Comparison of ENCODE assay signal across 24 cellular contexts in the genomic region with DNA sequence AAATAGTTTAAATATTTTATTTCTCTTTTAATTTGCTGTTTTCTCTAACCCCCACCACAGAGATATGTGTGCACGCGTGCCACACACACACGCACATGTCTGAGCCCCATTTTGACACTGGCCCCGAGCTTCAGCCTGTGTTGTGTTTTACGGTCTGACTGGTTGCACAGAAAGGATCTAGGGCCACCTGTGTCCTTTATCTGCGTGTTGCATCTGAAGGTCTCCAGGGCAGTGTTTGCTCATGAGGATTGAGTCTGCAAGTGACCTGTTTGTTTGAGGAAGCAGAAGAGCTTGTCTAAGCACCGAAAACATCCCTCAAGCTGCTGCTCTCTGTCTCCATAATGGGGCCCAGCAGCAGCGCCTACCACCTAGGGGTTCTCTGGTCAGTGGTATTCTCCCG.
DNase-seq lines count a peak whose midpoint lies in the region; TF ChIP-seq lines count a peak whose summit lies in the region.
"Had no signal": no experiment of that assay in that cellular context is flagged by ENCODE, and none has a peak within 500 bp of the region (broad histone marks: within the 10 kb centered on the region; RNA-seq: fewer than 3 reads in every experiment).

No MANE protein-coding gene starts in this region.

- TF ChIP-seq CTCF in H9 (conservative IDR thresholded peaks at IDR 0.05) (no peak), VCaP (conservative IDR thresholded peaks at IDR 0.05) (no peak), mesothelial cell of epicardium (IDR thresholded peaks at IDR 0.05; ENCODE audit: unreplicated experiment) (no peak)

- no peaks in the 10 kb centered on the region for H3K9me3 ChIP-seq in H9 (ENCODE audit: control insufficient read depth, low read depth, low read length)
- H3K9me3 ChIP-seq: psoas muscle, upper lobe of left lung had no signal

- H2AK5ac ChIP-seq in H9 (ENCODE audit: insufficient read length, low read length), result no peak overlapping the region

- no peak overlapping the region for H2BK15ac ChIP-seq in H9 (ENCODE audit: low read depth, low read length)

- no peaks in the 10 kb centered on the region; the same call in 1 of the 2 replicates for H3K27me3 ChIP-seq in H9 (ENCODE audit: insufficient read depth, low read length)
- H3K27me3 ChIP-seq: upper lobe of left lung had no signal

- no peaks in the 10 kb centered on the region; the same call in 1 of the 2 replicates for H3K4me1 ChIP-seq in H9 (ENCODE audit: insufficient read depth, low read length)
- H3K4me1 ChIP-seq: psoas muscle, upper lobe of left lung had no signal

- H2AFZ ChIP-seq in H9 (ENCODE audit: low read length), result peak overlapping the region; percentile 59

- H3K18ac ChIP-seq in H9 (ENCODE audit: insufficient read length, low read depth, low read length), result no peak overlapping the region

- no peak overlapping the region for H3K9ac ChIP-seq in H9 (ENCODE audit: extremely low read depth, insufficient read length, low read length)
- H3K9ac ChIP-seq: KMS-11 had no signal

- H3K27me3 Mint-ChIP-seq in H9 (ENCODE audit: low read depth) (peaks cover 10% of the 10 kb centered on the region), mesothelial cell of epicardium (ENCODE audit: low read depth) (no peaks in the 10 kb centered on the region)

- H3K79me2 ChIP-seq in H9 (ENCODE audit: insufficient read depth, low read length), result no peaks in the 10 kb centered on the region

- H3K4me3 Mint-ChIP-seq in H9, result no peak overlapping the region
- no peak overlapping the region for H3K4me3 Mint-ChIP-seq in mesothelial cell of epicardium
- H3K4me3 Mint-ChIP-seq: activated CD4-positive, alpha-beta memory T cell treated with anti-CD3 and anti-CD28 coated beads for 36 hours; activated naive CD8-positive, alpha-beta T cell had no signal

- H4K20me1 ChIP-seq in H9 (ENCODE audit: control insufficient read depth, insufficient read depth, insufficient read length), result no peaks in the 10 kb centered on the region

- no peak overlapping the region for H3K27ac ChIP-seq in H9 (ENCODE audit: insufficient read length, low read depth, low read length)
- H3K27ac ChIP-seq in VCaP, result peak overlapping the region; percentile 76
- H3K27ac ChIP-seq: 22Rv1, KMS-11, psoas muscle, upper lobe of left lung had no signal

- H3K9me3 Mint-ChIP-seq in H9, result no peaks in the 10 kb centered on the region; a peak in 2 of 5 replicates
- peaks cover 4% of the 10 kb centered on the region for H3K9me3 Mint-ChIP-seq in mesothelial cell of epicardium
- H3K9me3 Mint-ChIP-seq: activated CD4-positive, alpha-beta memory T cell treated with anti-CD3 and anti-CD28 coated beads for 36 hours had no signal

- no CpG with 5 or more reads among the region's 9 CpGs for WGBS in H9 (ENCODE audit: extremely low coverage, insufficient read length, low lambda C conversion rate)

- no peak overlapping the region for H2BK120ac ChIP-seq in H9 (ENCODE audit: low read depth, low read length, poor library complexity, severe bottlenecking)

- no peak overlapping the region for H4K91ac ChIP-seq in H9 (ENCODE audit: insufficient read length, low read depth, low read length)

- no peak overlapping the region for H3K14ac ChIP-seq in H9 (ENCODE audit: insufficient read depth, low read length)

- H3K4me1 Mint-ChIP-seq in H9 (peaks cover 14 to 19% of the 10 kb centered on the region in 2 experiments), mesothelial cell of epicardium (peaks cover 38% of the 10 kb centered on the region)

- H2BK12ac ChIP-seq in H9 (ENCODE audit: insufficient read length, low read depth, low read length), result no peak overlapping the region

- H3K79me1 ChIP-seq in H9 (ENCODE audit: insufficient read depth, low read depth, low read length, poor library complexity, severe bottlenecking), result no peaks in the 10 kb centered on the region

- DNase-seq in DMS153 (lab: John Stamatoyannopoulos, UW), result peak; percentile 46
- no peak for DNase-seq in DMS153 treated with DMSO at 0.1 percent for 48 hours (lab: John Stamatoyannopoulos, UW; ENCODE audit: unreplicated experiment)
- DNase-seq in H9, result no peak
- DNase-seq in mesothelial cell of epicardium (ENCODE audit: low spot score in 2 of 2, unreplicated experiment in 2 of 2), result no peak
- DNase-seq in NCI-H1105 (lab: John Stamatoyannopoulos, UW), result no peak
- no peak for DNase-seq in COLO829 (ENCODE audit: low spot score)
- no peak for DNase-seq in cortex of kidney (lab: John Stamatoyannopoulos, UW)
- DNase-seq: activated CD4-positive, alpha-beta memory T cell treated with anti-CD3 and anti-CD28 coated beads for 36 hours; activated CD8-positive, alpha-beta memory T cell treated with anti-CD3 and anti-CD28 coated beads, Interleukin-2, amount 50 U/mL, for 48 hours; AML-193; aorta; caudate nucleus; dermis blood vessel endothelial cell; kidney; NCI-H187; NCI-H774; psoas muscle; SW 1271; T1000; upper lobe of left lung had no signal

- H3K23me2 ChIP-seq in H9 (ENCODE audit: insufficient read length, low read depth, low read length, poor library complexity, severe bottlenecking), result no peaks in the 10 kb centered on the region

- H3K56ac ChIP-seq in H9 (ENCODE audit: insufficient read length, low read depth, low read length), result no peak overlapping the region

- H3K4ac ChIP-seq in H9 (ENCODE audit: low read depth, low read length), result no peak overlapping the region

- H4K5ac ChIP-seq in H9 (ENCODE audit: insufficient read length, low read depth, low read length), result no peak overlapping the region

- H3K23ac ChIP-seq in H9 (ENCODE audit: insufficient read length, low read depth, low read length), result no peak overlapping the region

- no peak overlapping the region for H3T11ph ChIP-seq in H9 (ENCODE audit: low read length)

- no peak overlapping the region for H3K4me2 ChIP-seq in H9 (ENCODE audit: insufficient read depth, insufficient read length, low read length)
- H3K4me2 ChIP-seq: KMS-11 had no signal

- no peak overlapping the region for H4K8ac ChIP-seq in H9 (replicated peaks; ENCODE audit: insufficient read length, low read depth, low read length)

- H3K27ac Mint-ChIP-seq in H9, result peak overlapping the region in 2 of 3 experiments; percentile 42 to 70; a peak in 3 of 7 replicates
- peak overlapping the region; percentile 68 for H3K27ac Mint-ChIP-seq in mesothelial cell of epicardium
- H3K27ac Mint-ChIP-seq: activated CD4-positive, alpha-beta memory T cell treated with anti-CD3 and anti-CD28 coated beads for 36 hours; activated naive CD8-positive, alpha-beta T cell had no signal

- H3K36me3 Mint-ChIP-seq in H9 (ENCODE audit: insufficient read depth in 1 of 3, low read depth in 3 of 3) (peaks cover 0 to 3% (median 0%) of the 10 kb centered on the region in 3 experiments; a peak in 4 of 7 replicates), mesothelial cell of epicardium (peaks cover 3% of the 10 kb centered on the region)
- H3K36me3 Mint-ChIP-seq: activated CD4-positive, alpha-beta memory T cell treated with anti-CD3 and anti-CD28 coated beads for 36 hours; activated naive CD8-positive, alpha-beta T cell had no signal

- no peak overlapping the region for H2BK20ac ChIP-seq in H9 (ENCODE audit: low read depth, low read length, poor library complexity, severe bottlenecking)

- H2BK5ac ChIP-seq in H9 (ENCODE audit: insufficient read length, low read length), result no peak overlapping the region
